Comparison of ENCODE assay signal across 17 cellular contexts in the genomic region with DNA sequence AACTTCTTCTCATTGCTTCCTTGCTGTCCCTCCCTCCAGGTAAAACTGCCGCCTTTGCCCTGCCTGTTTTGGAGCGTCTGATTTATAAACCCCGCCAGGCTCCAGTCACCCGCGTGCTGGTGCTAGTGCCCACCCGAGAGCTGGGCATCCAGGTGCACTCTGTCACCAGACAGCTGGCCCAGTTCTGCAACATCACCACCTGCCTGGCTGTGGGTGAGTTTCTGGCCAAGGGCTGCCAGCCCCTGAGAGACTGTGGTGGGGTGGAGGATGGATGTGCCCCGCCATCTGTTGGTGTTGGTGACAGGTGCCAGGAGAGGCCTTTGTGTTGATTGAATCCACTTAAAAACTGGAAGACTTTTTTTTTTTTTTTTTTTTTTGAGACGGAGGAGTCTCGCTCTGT. TPM values are rescaled to one million over a fixed set of nuclear protein-coding genes. Genes with fewer than 3 reads are reported as not detected.
A peak's percentile ranks its signal among the peaks of the same experiment; 100 is the strongest.
DNase-seq lines count a peak whose midpoint lies in the region; ATAC-seq and TF ChIP-seq lines count a peak whose summit lies in the region.
"Had no signal": no experiment of that assay in that cellular context is flagged by ENCODE, and none has a peak within 500 bp of the region (broad histone marks: within the 10 kb centered on the region; RNA-seq: fewer than 3 reads in every experiment).

No MANE protein-coding gene starts in this region.

- peaks cover 22% of the 10 kb centered on the region for H3K4me1 Mint-ChIP-seq in glutamatergic neuron (ENCODE audit: low read depth, unreplicated experiment)
- H3K4me1 Mint-ChIP-seq: GM23338 had no signal

- no peak for ATAC-seq in HG03469 (IDR thresholded peaks at IDR 0.05; ENCODE audit: unreplicated experiment)
- ATAC-seq: activated CD8-positive, alpha-beta memory T cell treated with anti-CD3 and anti-CD28 coated beads, Interleukin-2, amount 10 ng/mL, durations not matched to agents 7 days and 5 days; GM23338 had no signal

- peak overlapping the region; percentile 79 for H3K27ac Mint-ChIP-seq in glutamatergic neuron (ENCODE audit: unreplicated experiment)
- H3K27ac Mint-ChIP-seq: activated naive CD8-positive, alpha-beta T cell treated with anti-CD3 and anti-CD28 coated beads for 36 hours; GM23338 had no signal

- no peak for TF ChIP-seq CTCF in glutamatergic neuron (IDR thresholded peaks at IDR 0.05; ENCODE audit: partially characterized antibody, unreplicated experiment)

- H3K36me3 Mint-ChIP-seq in glutamatergic neuron (ENCODE audit: unreplicated experiment), result no peaks in the 10 kb centered on the region

- in situ Hi-C loops in G401 (cut with HindIII; ENCODE audit: low sequenced_read_pairs), result no loop called here

- peak; percentile 75 for DNase-seq in G401 (ENCODE audit: low spot score)
- DNase-seq in NCI-H1694 treated with DMSO at 0.1 percent for 48 hours (lab: John Stamatoyannopoulos, UW), result peak; percentile 70
- DNase-seq in NCI-H524 (lab: John Stamatoyannopoulos, UW), result peak; percentile 96 to 98
- DNase-seq in glutamatergic neuron, result no peak
- DNase-seq in AG08395 (ENCODE audit: low spot score), result no peak
- DNase-seq in RKO (ENCODE audit: low spot score), result no peak
- no peak for DNase-seq in DMS153 (lab: John Stamatoyannopoulos, UW)
- DNase-seq: activated CD4-positive, CD25-positive, alpha-beta regulatory T cell treated with anti-CD3 and anti-CD28 coated beads, Interleukin-2, amount 50 U/mL, for 72 hours; activated CD8-positive, alpha-beta memory T cell treated with anti-CD3 and anti-CD28 coated beads, Interleukin-2, amount 10 ng/mL, durations not matched to agents 7 days and 5 days; activated naive CD8-positive, alpha-beta T cell treated with anti-CD3 and anti-CD28 coated beads for 36 hours; IMR-90; kidney; MM.1S; spleen; SW 1271 had no signal

- peaks cover 8% of the 10 kb centered on the region for H3K9me3 Mint-ChIP-seq in glutamatergic neuron (ENCODE audit: unreplicated experiment)
- H3K9me3 Mint-ChIP-seq: activated naive CD8-positive, alpha-beta T cell treated with anti-CD3 and anti-CD28 coated beads for 36 hours; GM23338 had no signal

- peaks cover 2% of the 10 kb centered on the region for H3K27me3 Mint-ChIP-seq in glutamatergic neuron (ENCODE audit: unreplicated experiment)
- H3K27me3 Mint-ChIP-seq: activated CD8-positive, alpha-beta memory T cell treated with anti-CD3 and anti-CD28 coated beads, Interleukin-2, amount 10 ng/mL, durations not matched to agents 7 days and 5 days; activated naive CD8-positive, alpha-beta T cell treated with anti-CD3 and anti-CD28 coated beads for 36 hours had no signal

- no peak overlapping the region for H3K4me3 Mint-ChIP-seq in glutamatergic neuron (ENCODE audit: unreplicated experiment)
- H3K4me3 Mint-ChIP-seq: activated CD8-positive, alpha-beta memory T cell treated with anti-CD3 and anti-CD28 coated beads, Interleukin-2, amount 10 ng/mL, durations not matched to agents 7 days and 5 days; activated naive CD8-positive, alpha-beta T cell treated with anti-CD3 and anti-CD28 coated beads for 36 hours; GM23338 had no signal

RNA-seq across cellular contexts. Expression of a gene that starts 9.5 kb away (rescaled TPM):
- 43.4 and 57.7 TPM in 2 replicates for total RNA-seq in G401 (2014; rRNA removed; shearing (Covaris generic))
- 31.4 TPM for total RNA-seq in glutamatergic neuron (ENCODE audit: unreplicated experiment)

RNA-seq across cellular contexts. Expression of a gene that starts 40.5 kb away (rescaled TPM):
- 46.2 and 57.7 TPM in 2 replicates for total RNA-seq in G401 (2014; rRNA removed; shearing (Covaris generic))
- total RNA-seq in glutamatergic neuron (ENCODE audit: unreplicated experiment), result 79.7 TPM

RNA-seq across cellular contexts. Expression of a gene that starts 49.2 kb away (rescaled TPM):
- 8.6 and 12.3 TPM in 2 replicates for total RNA-seq in G401 (2014; rRNA removed; shearing (Covaris generic))
- total RNA-seq in glutamatergic neuron (ENCODE audit: unreplicated experiment), result 11.8 TPM

Comparison
In these comparisons a context has a peak if more than half of its experiments do, and no peak if none do; other contexts are left out.
1. DNase-seq: peak in G401 (single experiment), NCI-H1694 treated with DMSO at 0.1 percent for 48 hours (single experiment) and NCI-H524 (2 of 2); none in glutamatergic neuron (single experiment), AG08395 (single experiment), RKO (single experiment) and DMS153 (single experiment).